Comparison of ENCODE assay signal across 10 cellular contexts in genomic region chr10:72133517-72133916, GRCh38. TPM values are rescaled to one million over a fixed set of nuclear protein-coding genes. Genes with fewer than 3 reads are reported as not detected.
DNase-seq lines count a peak whose midpoint lies in the region; ATAC-seq, FAIRE-seq and TF ChIP-seq lines count a peak whose summit lies in the region.
"Had no signal": no experiment of that assay in that cellular context is flagged by ENCODE, and none has a peak within 500 bp of the region (broad histone marks: within the 10 kb centered on the region; RNA-seq: fewer than 3 reads in every experiment).

No MANE protein-coding gene starts in this region.

- H3K36me3 Mint-ChIP-seq in endothelial cell (ENCODE audit: low read depth, unreplicated experiment) = peaks cover 8% of the 10 kb centered on the region

- CTCF ChIA-PET in HCT116 (lab: Charles Lee) = interaction anchor here (1.3 kb wide), 1 partner anchor 9 kb away, joined by 3 read pairs; no protein-coding TSS in a partner anchor
- CTCF ChIA-PET in HepG2 (lab: Yijun Ruan, JAX; ENCODE audit: low intra/inter-chr PET ratio, low total read pairs) = no interaction called here

- no peak overlapping the region for H3K4me3 Mint-ChIP-seq in endothelial cell (ENCODE audit: unreplicated experiment)

- H3K79me2 ChIP-seq in HCT116 (ENCODE audit: insufficient read depth, low read length) (no peaks in the 10 kb centered on the region), HepG2 (ENCODE audit: insufficient read depth, low read length) (no peaks in the 10 kb centered on the region)

- no peak for TF ChIP-seq CTCF in HCT116 (IDR thresholded peaks at IDR 0.05 in 2 of 3, conservative IDR thresholded peaks at IDR 0.05 in 1 of 3; ENCODE audit: borderline replicate concordance in 1 of 3, insufficient read depth in 1 of 3, low read depth in 2 of 3, low read length in 2 of 3)
- no peak for TF ChIP-seq CTCF in HepG2 (CRISPR knock-in tag; IDR thresholded peaks at IDR 0.05)
- no peak for TF ChIP-seq CTCF in endothelial cell (IDR thresholded peaks at IDR 0.05; ENCODE audit: unreplicated experiment)
- TF ChIP-seq CTCF in adrenal gland (IDR thresholded peaks at IDR 0.05) = no peak

- RAD21 ChIA-PET in HCT116 (lab: Charles Lee; ENCODE audit: low non-redundant PET in 1 of 2, low total read pairs in 2 of 2, uncharacterized antibody in 2 of 2, unreplicated experiment in 2 of 2) = no interaction called here

- in situ Hi-C loops in HepG2 (cut with HindIII; ENCODE audit: extremely low pct_ligation_motif_present, low pct_unique_long_range_greater_than_20kb) = no loop called here

- H3K27ac ChIP-seq in HCT116 (ENCODE audit: low read depth, low read length) (no peak overlapping the region), HepG2 (ENCODE audit: extremely low read length, insufficient read depth, low read length) (no peak overlapping the region), adrenal gland (peak overlapping the region in 1 of 5 donors; percentile 12)
- H3K27ac ChIP-seq: SJSA1, thoracic aorta had no signal

- no peaks in the 10 kb centered on the region for H3K9me2 ChIP-seq in HCT116 (ENCODE audit: insufficient read depth)

- H3K27me3 ChIP-seq in HCT116 (ENCODE audit: insufficient read depth, low read length) (no peaks in the 10 kb centered on the region), HepG2 (ENCODE audit: control insufficient read depth in 1 of 2, insufficient read depth in 2 of 2, low read length in 2 of 2) (no peaks in the 10 kb centered on the region), adrenal gland (no peaks in the 10 kb centered on the region)
- H3K27me3 ChIP-seq: SJSA1 had no signal

- H3K4me2 ChIP-seq in HCT116 (ENCODE audit: low read length) (no peak overlapping the region), HepG2 (ENCODE audit: low read depth, low read length) (no peak overlapping the region)

- no peak overlapping the region for H2AFZ ChIP-seq in HCT116 (ENCODE audit: low read depth, low read length, poor library complexity, severe bottlenecking)
- no peak overlapping the region for H2AFZ ChIP-seq in HepG2 (ENCODE audit: low read length)

- TF ChIP-seq RAD21 in HCT116 (IDR thresholded peaks at IDR 0.05; ENCODE audit: low read depth) (peak; percentile 13; the same call in 1 of the 2 replicates), HepG2 (CRISPR knock-in tag; IDR thresholded peaks at IDR 0.05) (no peak)

- POLR2A ChIA-PET in HCT116 (lab: Charles Lee) = no interaction called here
- POLR2A ChIA-PET in HepG2 (lab: Yijun Ruan, JAX) = no interaction called here

- no peaks in the 10 kb centered on the region for H3K27me3 Mint-ChIP-seq in endothelial cell (ENCODE audit: unreplicated experiment)

- ATAC-seq in GM18508 (IDR thresholded peaks at IDR 0.05; ENCODE audit: insufficient read depth, unreplicated experiment) = peak; percentile 88
- peak; percentile 60 for ATAC-seq in HCT116
- no peak for ATAC-seq in HepG2

- H3K4me1 Mint-ChIP-seq in endothelial cell (ENCODE audit: unreplicated experiment) = peaks cover 14% of the 10 kb centered on the region

- TF ChIP-seq EP300 in HepG2 (IDR thresholded peaks at IDR 0.05; ENCODE audit: low read depth in 2 of 2, low read length in 2 of 2) = no peak
- TF ChIP-seq EP300 in HepG2 (CRISPR knock-in tag; IDR thresholded peaks at IDR 0.05; ENCODE audit: borderline replicate concordance) = no peak

- no peak for DNase-seq in HCT116 (ENCODE audit: low read depth, low spot score)
- peak; percentile 11 for DNase-seq in NCI-H226
- peak; percentile 18 for DNase-seq in HepG2 (ENCODE audit: low spot score)
- no peak for DNase-seq in NCI-H1694 treated with DMSO at 0.1 percent for 48 hours (lab: John Stamatoyannopoulos, UW)
- DNase-seq in endothelial cell (ENCODE audit: low spot score) = no peak
- DNase-seq in NCI-H1417 (lab: John Stamatoyannopoulos, UW) = no peak
- DNase-seq in adrenal gland = no peak

- H3K27ac Mint-ChIP-seq in endothelial cell (ENCODE audit: unreplicated experiment) = no peak overlapping the region

- BruUV-seq in HCT116 (replicated peaks; lab: Mats Ljungman, UMichigan) (no TSS peak), HepG2 (replicated peaks; lab: Mats Ljungman, UMichigan) (no TSS peak)

- TF ChIP-seq POLR2A in HCT116 (IDR thresholded peaks at IDR 0.05; ENCODE audit: borderline replicate concordance, extremely low read depth, insufficient read depth, insufficient read length) = no peak
- no peak for TF ChIP-seq POLR2A in HepG2 (IDR thresholded peaks at IDR 0.05; ENCODE audit: insufficient read depth in 1 of 2, low read depth in 2 of 2, low read length in 2 of 2)
- TF ChIP-seq POLR2A in adrenal gland (IDR thresholded peaks at IDR 0.05) = no peak

- H3K9me3 Mint-ChIP-seq in endothelial cell (ENCODE audit: unreplicated experiment) = no peaks in the 10 kb centered on the region

- H3K9ac ChIP-seq in HCT116 (ENCODE audit: low read length) (no peak overlapping the region), HepG2 (ENCODE audit: insufficient read depth, low read depth, low read length) (no peak overlapping the region)

- intact Hi-C loops in HCT116 (cut with micrococcal nuclease) (no loop called here), HepG2 (cut with micrococcal nuclease; ENCODE audit: unreplicated experiment) (no loop called here), adrenal gland (cut with DNase I) (loop anchor here in 1 of 2 donors (10.0 kb wide), 1 partner anchor 211 kb away; no protein-coding TSS in a partner anchor)

- no peaks in the 10 kb centered on the region for H4K20me1 ChIP-seq in HCT116 (ENCODE audit: insufficient read depth)
- no peaks in the 10 kb centered on the region for H4K20me1 ChIP-seq in HepG2 (ENCODE audit: insufficient read depth, low read length)

- no peak for FAIRE-seq in HepG2 (lab: Jason Lieb, UNC)

- H3K9me3 ChIP-seq in HCT116 (ENCODE audit: control insufficient read depth in 1 of 2, insufficient read depth in 1 of 2, low read depth in 1 of 2, low read length in 2 of 2) = peaks cover 0 to 4% of the 10 kb centered on the region in 2 experiments; a peak in 1 of 4 replicates
- H3K9me3 ChIP-seq in HepG2 (ENCODE audit: low read length) = no peaks in the 10 kb centered on the region
- H3K9me3 ChIP-seq in adrenal gland (replicated peaks in 1 of 3) = no peaks in the 10 kb centered on the region
- H3K9me3 ChIP-seq: SJSA1, thoracic aorta had no signal

- peaks cover 11 to 19% of the 10 kb centered on the region in 2 experiments for H3K4me1 ChIP-seq in HCT116 (ENCODE audit: control insufficient read depth in 1 of 2, insufficient read depth in 2 of 2, low read length in 2 of 2)
- H3K4me1 ChIP-seq in HepG2 (ENCODE audit: insufficient read depth, low read length) = no peaks in the 10 kb centered on the region
- H3K4me1 ChIP-seq in adrenal gland (replicated peaks in 1 of 2) = peaks cover 0 to 12% of the 10 kb centered on the region in 2 donors

- H3K36me3 ChIP-seq in HCT116 (ENCODE audit: control insufficient read depth in 1 of 2, insufficient read depth in 2 of 2, low read length in 2 of 2) = 0 out of 4 replicates have a peak, but pooled peaks cover 0 to 3% of the 10 kb centered on the region in 2 experiments
- peaks cover 0 to 3% of the 10 kb centered on the region in 2 experiments; a peak in 3 of 5 replicates for H3K36me3 ChIP-seq in HepG2 (replicated peaks in 1 of 2; ENCODE audit: control insufficient read depth in 1 of 2, insufficient read depth in 2 of 2, low read length in 2 of 2)
- peaks cover 0 to 8% of the 10 kb centered on the region in 2 donors for H3K36me3 ChIP-seq in adrenal gland (replicated peaks in 1 of 2)

- H3K4me3 ChIP-seq in HCT116 (replicated peaks in 1 of 2; ENCODE audit: low read depth in 1 of 2, low read length in 2 of 2) = no peak overlapping the region
- H3K4me3 ChIP-seq in HepG2 (replicated peaks in 1 of 3; ENCODE audit: insufficient read depth in 1 of 3, low read depth in 2 of 3, low read length in 3 of 3) = no peak overlapping the region
- no peak overlapping the region for H3K4me3 ChIP-seq in adrenal gland
- H3K4me3 ChIP-seq: SJSA1, thoracic aorta had no signal

TF ChIP-seq in HCT116, 20 proteins besides CTCF, POLR2A, EP300 and RAD21 (continues in another document):
- TF ChIP-seq EGR1 (IDR thresholded peaks at IDR 0.05; ENCODE audit: low read depth) (no peak), FOSL1 (IDR thresholded peaks at IDR 0.05; ENCODE audit: low read depth) (0 out of 2 replicates have a peak, but pooled peaks have one; percentile 24), ZNF274 (IDR thresholded peaks at IDR 0.05; ENCODE audit: low read depth, low read length) (no peak), SRF (IDR thresholded peaks at IDR 0.05; ENCODE audit: low read depth) (no peak)

TF ChIP-seq in HepG2, 621 proteins besides CTCF, POLR2A, EP300 and RAD21 (continues in another document):
- TF ChIP-seq TMF1 (CRISPR knock-in tag; IDR thresholded peaks at IDR 0.05; ENCODE audit: low read depth) = no peak

RNA-seq across cellular contexts. Expression of gene SPOCK2, which starts 45.2 kb away (rescaled TPM):
- total RNA-seq in HCT116 (2021; ENCODE audit: unreplicated experiment) (1.1 TPM), HepG2 (2016; rRNA removed; fragmentation: Illumina TruSeq; extraction: Trizol) (4.7 and 8.6 TPM in 2 replicates), endothelial cell (ENCODE audit: unreplicated experiment) (3.4 TPM), adrenal gland (10 to 100 TPM; 13.8 to 68.9 (median 40.6) TPM)
- polyA plus RNA-seq in HCT116 (2012) = 0.25 and 0.57 TPM in 2 replicates
- total RNA-seq in HepG2 (2016; cell fraction: cytosol; rRNA removed; fragmentation: Illumina TruSeq; extraction: Trizol; ENCODE audit: low read depth) = 1.9 and 2.3 TPM in 2 replicates
- total RNA-seq in HepG2 (2016; cell fraction: insoluble cytoplasmic fraction; rRNA removed; fragmentation: Illumina TruSeq; extraction: Trizol) = 5.6 and 7.5 TPM in 2 replicates
- 4.9 and 6.3 TPM in 2 replicates for total RNA-seq in HepG2 (2016; cell fraction: membrane; rRNA removed; fragmentation: Illumina TruSeq; extraction: Trizol)
- total RNA-seq in HepG2 (2016; cell fraction: nucleus; rRNA removed; fragmentation: Illumina TruSeq; extraction: Trizol) = 4.5 and 7.0 TPM in 2 replicates
- polyA plus RNA-seq in HepG2 (2011; rRNA removed) (30.6 and 49.8 TPM in 2 replicates), adrenal gland (10 to 100 TPM; 11.7 to 57.8 (median 23.6) TPM)
- polyA plus RNA-seq in HepG2 (2011; cell fraction: cytosol; rRNA removed) = 36.8 and 39.8 TPM in 2 replicates
- 38.0 and 46.6 TPM in 2 replicates for polyA plus RNA-seq in HepG2 (2011; cell fraction: nucleus; rRNA removed)
- polyA plus RNA-seq in HepG2 (2012) = 3.4 and 5.3 TPM in 2 replicates
- 2.4 and 2.5 TPM in 2 replicates for polyA plus RNA-seq in HepG2 (2016; cell fraction: cytosol; fragmentation: Illumina TruSeq; extraction: Trizol; ENCODE audit: low read depth)
- 4.6 and 4.7 TPM in 2 replicates for polyA plus RNA-seq in HepG2 (2016; cell fraction: insoluble cytoplasmic fraction; fragmentation: Illumina TruSeq; extraction: Trizol; ENCODE audit: low read depth)
- 3.8 and 5.6 TPM in 2 replicates for polyA plus RNA-seq in HepG2 (2016; cell fraction: membrane; fragmentation: Illumina TruSeq; extraction: Trizol; ENCODE audit: low read depth)
- polyA plus RNA-seq in HepG2 (2016; cell fraction: nucleus; fragmentation: Illumina TruSeq; extraction: Trizol; ENCODE audit: insufficient read depth, low read depth) = 12.2 and 13.8 TPM in 2 replicates
- 2.5 and 69.1 TPM in 2 replicates for polyA minus RNA-seq in HepG2 (2011; rRNA and poly(A)+ RNA removed; ENCODE audit: low replicate concordance)
- 20.4 and 35.1 TPM in 2 replicates for polyA minus RNA-seq in HepG2 (2011; cell fraction: cytosol; rRNA and poly(A)+ RNA removed)
- polyA minus RNA-seq in HepG2 (2011; cell fraction: nucleus; rRNA and poly(A)+ RNA removed) = 8.9 and 15.5 TPM in 2 replicates
- total RNA-seq: SJSA1 had no signal

Comparison
In these comparisons a context has a peak if more than half of its experiments do, and no peak if none do; other contexts are left out.
1. DNase-seq: peak in NCI-H226 (single experiment) and HepG2 (single experiment); none in HCT116 (single experiment), NCI-H1694 treated with DMSO at 0.1 percent for 48 hours (single experiment), endothelial cell (single experiment), NCI-H1417 (0 of 3) and adrenal gland (0 of 7).